ENCODE assay signal across 28 cellular contexts in genomic region chr5:9454491-9454890, GRCh38.
"Had no signal": no experiment of that assay in that cellular context is flagged by ENCODE, and none has a peak within 500 bp of the region (broad histone marks: within the 10 kb centered on the region; RNA-seq: fewer than 3 reads in every experiment).

No MANE protein-coding gene starts in this region.

- H3K27me3 ChIP-seq: heart right ventricle, left lung, pancreas, thyroid gland had no signal

- H3K27ac Mint-ChIP-seq: activated CD8-positive, alpha-beta T cell treated with anti-CD3 and anti-CD28 coated beads for 36 hours; activated T-helper 17 cell treated with anti-CD3 and anti-CD28 coated beads, Interleukin-2, amount 50 U/mL, for 72 hours; dendritic cell treated with granulocyte-macrophage colony-stimulating factor and Interleukin-4, amounts not matched to agents 40 ng/mL and 50 ng/mL, for 4 days; endodermal cell; stimulated activated memory B cell treated with anti-CD40 and anti-IgM and Interleukin-4, amounts not matched to agents 10 μg/mL and 1 μg/mL and 100 μg/mL, for 72 hours; stimulated activated naive CD8-positive, alpha-beta T cell treated with anti-CD3 and anti-CD28 coated beads, Interleukin-15, amount 100 ng/mL, for 72 hours had no signal

- H3K4me1 ChIP-seq: left lung, lower lobe of right lung, pancreas, prostate gland, thyroid gland had no signal

- H3K4me1 Mint-ChIP-seq: activated T-helper 17 cell treated with anti-CD3 and anti-CD28 coated beads, Interleukin-2, amount 50 U/mL, for 72 hours; stimulated activated memory B cell treated with anti-CD40 and anti-IgM and Interleukin-4, amounts not matched to agents 10 μg/mL and 1 μg/mL and 100 μg/mL, for 72 hours; stimulated activated naive CD8-positive, alpha-beta T cell treated with anti-CD3 and anti-CD28 coated beads, Interleukin-15, amount 100 ng/mL, for 72 hours had no signal

- H3K27me3 Mint-ChIP-seq: activated CD8-positive, alpha-beta T cell treated with anti-CD3 and anti-CD28 coated beads for 36 hours; activated T-helper 17 cell treated with anti-CD3 and anti-CD28 coated beads, Interleukin-2, amount 50 U/mL, for 72 hours; dendritic cell treated with granulocyte-macrophage colony-stimulating factor and Interleukin-4, amounts not matched to agents 40 ng/mL and 50 ng/mL, for 4 days; stimulated activated memory B cell treated with anti-CD40 and anti-IgM and Interleukin-4, amounts not matched to agents 10 μg/mL and 1 μg/mL and 100 μg/mL, for 72 hours; stimulated activated naive CD8-positive, alpha-beta T cell treated with anti-CD3 and anti-CD28 coated beads, Interleukin-15, amount 100 ng/mL, for 72 hours had no signal

- H3K9me3 ChIP-seq: left lung, lower lobe of right lung, pancreas, prostate gland, thyroid gland had no signal

- H3K4me3 Mint-ChIP-seq: activated CD8-positive, alpha-beta T cell treated with anti-CD3 and anti-CD28 coated beads for 36 hours; activated T-cell treated with anti-CD3 and anti-CD28 coated beads, Interleukin-2, amount 50 U/mL, for 4 hours; activated T-helper 17 cell treated with anti-CD3 and anti-CD28 coated beads, Interleukin-2, amount 50 U/mL, for 72 hours; dendritic cell treated with granulocyte-macrophage colony-stimulating factor and Interleukin-4, amounts not matched to agents 40 ng/mL and 50 ng/mL, for 4 days; endodermal cell; neural crest cell; stimulated activated memory B cell treated with anti-CD40 and anti-IgM and Interleukin-4, amounts not matched to agents 10 μg/mL and 1 μg/mL and 100 μg/mL, for 72 hours; stimulated activated naive CD8-positive, alpha-beta T cell treated with anti-CD3 and anti-CD28 coated beads, Interleukin-15, amount 100 ng/mL, for 72 hours had no signal

- H3K27ac ChIP-seq: heart right ventricle, left lung, lower lobe of right lung, pancreas, prostate gland, thyroid gland had no signal

- H3K4me3 ChIP-seq: heart right ventricle, left lung, lower lobe of right lung, pancreas, prostate gland, thyroid gland had no signal

- DNase-seq: activated CD4-positive, alpha-beta T cell treated with anti-CD3 and anti-CD28 coated beads for 4 hours; activated CD8-positive, alpha-beta T cell treated with anti-CD3 and anti-CD28 coated beads for 36 hours; activated gamma-delta T cell treated with Interleukin-2 at 50 U/mL for 16 hours; activated naive CD4-positive, alpha-beta T cell treated with anti-CD3 and anti-CD28 coated beads, Interleukin-2, amount 50 U/mL, for 16 hours; activated T-cell treated with anti-CD3 and anti-CD28 coated beads, Interleukin-2, amount 50 U/mL, for 4 hours; amniotic stem cell; central memory CD4-positive, alpha-beta T cell; endodermal cell; foreskin melanocyte; heart right ventricle; kidney glomerular epithelial cell; left lung; lower lobe of right lung; nucleus accumbens; pancreas; retina; small intestine; stimulated activated CD4-positive, alpha-beta T cell treated with anti-CD3 and anti-CD28 coated beads, Interleukin-1b, Interleukin-23, amount 100 ng/mL, for 48 hours; stimulated activated CD4-positive, alpha-beta T cell treated with anti-CD3 and anti-CD28 coated beads, Interleukin-4, amount 100 ng/mL, for 4 hours; stimulated activated CD8-positive, alpha-beta memory T cell treated with anti-CD3 and anti-CD28 coated beads, Interleukin-4, amount 100 ng/mL, for 48 hours; stimulated activated naive CD8-positive, alpha-beta T cell treated with anti-CD3 and anti-CD28 coated beads, Interleukin-15, amount 100 ng/mL, for 72 hours; substantia nigra; thyroid gland had no signal

- H3K36me3 Mint-ChIP-seq: stimulated activated memory B cell treated with anti-CD40 and anti-IgM and Interleukin-4, amounts not matched to agents 10 μg/mL and 1 μg/mL and 100 μg/mL, for 72 hours had no signal

- H3K36me3 ChIP-seq: heart right ventricle, left lung, lower lobe of right lung, pancreas, prostate gland, thyroid gland had no signal

- H3K9me3 Mint-ChIP-seq: activated T-helper 17 cell treated with anti-CD3 and anti-CD28 coated beads, Interleukin-2, amount 50 U/mL, for 72 hours; stimulated activated memory B cell treated with anti-CD40 and anti-IgM and Interleukin-4, amounts not matched to agents 10 μg/mL and 1 μg/mL and 100 μg/mL, for 72 hours had no signal
